ENCODE assay signal across 1 cellular context in the genomic region with DNA sequence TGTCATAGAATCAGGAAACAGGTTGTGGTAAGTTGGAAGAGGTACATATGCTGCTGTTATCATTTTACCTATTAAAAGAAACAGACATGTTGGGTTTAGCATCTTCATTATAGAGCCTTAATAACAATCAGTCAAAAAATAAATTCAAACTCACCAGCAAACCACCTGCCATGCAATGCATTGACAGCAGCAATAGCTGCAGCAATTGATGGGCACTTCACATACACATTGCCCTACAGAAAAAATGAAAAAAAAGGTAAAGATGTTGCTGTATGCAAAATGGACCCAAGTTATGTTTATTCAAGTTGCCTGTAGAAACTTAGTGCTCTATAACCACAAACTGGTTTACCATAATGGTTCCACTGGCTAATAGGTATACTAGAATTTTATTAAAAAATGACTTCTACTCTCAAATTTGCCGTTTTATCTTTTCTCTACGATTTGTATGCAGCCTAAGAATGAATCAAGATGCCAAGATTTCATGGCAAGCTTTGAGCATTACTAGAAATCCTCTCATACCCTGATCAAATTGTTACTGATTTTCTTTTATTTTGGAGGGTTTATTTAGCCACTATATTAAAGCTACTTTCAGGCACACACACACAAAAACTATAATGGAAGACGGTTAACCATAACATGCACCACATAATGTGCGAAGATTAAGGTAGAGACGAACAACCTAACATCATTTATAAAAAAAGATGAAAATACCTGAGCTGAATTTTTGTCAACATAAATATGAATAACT.
A peak's percentile ranks its signal among the peaks of the same experiment; 100 is the strongest.
TF ChIP-seq lines count a peak whose summit lies in the region.

No MANE protein-coding gene starts in this region.

TF ChIP-seq in HepG2, 621 proteins besides CTCF, POLR2A, EP300 and RAD21:
- TF ChIP-seq NR2F1 (CRISPR knock-in tag; IDR thresholded peaks at IDR 0.05) = 0 out of 4 replicates have a peak, but pooled peaks of 1 of the 2 experiments have one; percentile 17
- no peak for TF ChIP-seq ZNF441 (CRISPR knock-in tag; IDR thresholded peaks at IDR 0.05; ENCODE audit: borderline replicate concordance)
- TF ChIP-seq, protein P1, sequence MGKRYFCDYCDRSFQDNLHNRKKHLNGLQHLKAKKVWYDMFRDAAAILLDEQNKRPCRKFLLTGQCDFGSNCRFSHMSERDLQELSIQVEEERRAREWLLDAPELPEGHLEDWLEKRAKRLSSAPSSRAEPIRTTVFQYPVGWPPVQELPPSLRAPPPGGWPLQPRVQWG (CRISPR knock-in tag; IDR thresholded peaks at IDR 0.05; ENCODE audit: borderline replicate concordance, low read depth) = no peak
- TF ChIP-seq, protein P2, sequence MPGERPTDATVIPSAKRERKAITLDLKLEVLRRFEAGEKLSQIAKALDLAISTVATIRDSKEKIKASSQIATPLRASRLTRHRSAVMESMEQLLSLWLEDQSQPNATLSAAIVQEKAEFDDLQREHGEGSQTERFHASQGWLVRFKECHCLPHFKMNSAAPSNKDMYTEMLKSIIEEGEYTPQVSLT (CRISPR knock-in tag; IDR thresholded peaks at IDR 0.05; ENCODE audit: borderline replicate concordance, low read depth) = no peak
- peak; percentile 31 for TF ChIP-seq SRSF4 (IDR thresholded peaks at IDR 0.05; ENCODE audit: low read depth, low read length, poor library complexity, severe bottlenecking)
- peak; percentile 91 for TF ChIP-seq PAF1 (CRISPR knock-in tag; IDR thresholded peaks at IDR 0.05)
- TF ChIP-seq RBFOX2 (IDR thresholded peaks at IDR 0.05; ENCODE audit: low read depth, low read length) = peak; percentile 74
- TF ChIP-seq AGO2 (optimal IDR thresholded peaks at IDR 0.05; ENCODE audit: low read depth, low read length) = peak; percentile 83
- no peak for TF ChIP-seq SOX13 (IDR thresholded peaks at IDR 0.05)
- TF ChIP-seq SOX13 (CRISPR knock-in tag; conservative IDR thresholded peaks at IDR 0.05 in 1 of 2, IDR thresholded peaks at IDR 0.05 in 1 of 2) = peak in 1 of 2 experiments; percentile 89; a peak in 1 of 4 replicates
- TF ChIP-seq NCOA2 (CRISPR knock-in tag; IDR thresholded peaks at IDR 0.05) = 0 out of 2 replicates have a peak, but pooled peaks have one; percentile 15
- TF ChIP-seq, protein P3, sequence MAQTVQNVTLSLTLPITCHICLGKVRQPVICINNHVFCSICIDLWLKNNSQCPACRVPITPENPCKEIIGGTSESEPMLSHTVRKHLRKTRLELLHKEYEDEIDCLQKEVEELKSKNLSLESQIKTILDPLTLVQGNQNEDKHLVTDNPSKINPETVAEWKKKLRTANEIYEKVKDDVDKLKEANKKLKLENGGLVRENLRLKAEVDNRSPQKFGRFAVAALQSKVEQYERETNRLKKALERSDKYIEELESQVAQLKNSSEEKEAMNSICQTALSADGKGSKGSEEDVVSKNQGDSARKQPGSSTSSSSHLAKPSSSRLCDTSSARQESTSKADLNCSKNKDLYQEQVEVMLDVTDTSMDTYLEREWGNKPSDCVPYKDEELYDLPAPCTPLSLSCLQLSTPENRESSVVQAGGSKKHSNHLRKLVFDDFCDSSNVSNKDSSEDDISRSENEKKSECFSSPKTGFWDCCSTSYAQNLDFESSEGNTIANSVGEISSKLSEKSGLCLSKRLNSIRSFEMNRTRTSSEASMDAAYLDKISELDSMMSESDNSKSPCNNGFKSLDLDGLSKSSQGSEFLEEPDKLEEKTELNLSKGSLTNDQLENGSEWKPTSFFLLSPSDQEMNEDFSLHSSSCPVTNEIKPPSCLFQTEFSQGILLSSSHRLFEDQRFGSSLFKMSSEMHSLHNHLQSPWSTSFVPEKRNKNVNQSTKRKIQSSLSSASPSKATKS (CRISPR knock-in tag; IDR thresholded peaks at IDR 0.05) = 0 out of 2 replicates have a peak, but pooled peaks have one; percentile 12
- 0 out of 2 replicates have a peak, but pooled peaks have one; percentile 24 for TF ChIP-seq ZNF850 (CRISPR knock-in tag; conservative IDR thresholded peaks at IDR 0.05)
- TF ChIP-seq POLR2G (IDR thresholded peaks at IDR 0.05; ENCODE audit: low read depth, low read length) = peak; percentile 60; the same call in 1 of the 2 replicates
- TF ChIP-seq HNRNPH1 (optimal IDR thresholded peaks at IDR 0.05; ENCODE audit: low read depth, low read length) = no peak
- TF ChIP-seq ZNF841 (CRISPR knock-in tag; IDR thresholded peaks at IDR 0.05; ENCODE audit: borderline replicate concordance) = peak; percentile 41; the same call in 1 of the 2 replicates
- TF ChIP-seq, protein P4, sequence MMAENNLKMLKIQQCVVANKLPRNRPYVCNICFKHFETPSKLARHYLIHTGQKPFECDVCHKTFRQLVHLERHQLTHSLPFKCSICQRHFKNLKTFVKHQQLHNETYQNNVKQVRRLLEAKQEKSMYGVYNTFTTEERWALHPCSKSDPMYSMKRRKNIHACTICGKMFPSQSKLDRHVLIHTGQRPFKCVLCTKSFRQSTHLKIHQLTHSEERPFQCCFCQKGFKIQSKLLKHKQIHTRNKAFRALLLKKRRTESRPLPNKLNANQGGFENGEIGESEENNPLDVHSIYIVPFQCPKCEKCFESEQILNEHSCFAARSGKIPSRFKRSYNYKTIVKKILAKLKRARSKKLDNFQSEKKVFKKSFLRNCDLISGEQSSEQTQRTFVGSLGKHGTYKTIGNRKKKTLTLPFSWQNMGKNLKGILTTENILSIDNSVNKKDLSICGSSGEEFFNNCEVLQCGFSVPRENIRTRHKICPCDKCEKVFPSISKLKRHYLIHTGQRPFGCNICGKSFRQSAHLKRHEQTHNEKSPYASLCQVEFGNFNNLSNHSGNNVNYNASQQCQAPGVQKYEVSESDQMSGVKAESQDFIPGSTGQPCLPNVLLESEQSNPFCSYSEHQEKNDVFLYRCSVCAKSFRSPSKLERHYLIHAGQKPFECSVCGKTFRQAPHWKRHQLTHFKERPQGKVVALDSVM (CRISPR knock-in tag; IDR thresholded peaks at IDR 0.05) = no peak
- peak; percentile 58 for TF ChIP-seq RBM22 (optimal IDR thresholded peaks at IDR 0.05; ENCODE audit: low read length)
